Comparison of ENCODE assay signal across 1 cellular context in the genomic region with DNA sequence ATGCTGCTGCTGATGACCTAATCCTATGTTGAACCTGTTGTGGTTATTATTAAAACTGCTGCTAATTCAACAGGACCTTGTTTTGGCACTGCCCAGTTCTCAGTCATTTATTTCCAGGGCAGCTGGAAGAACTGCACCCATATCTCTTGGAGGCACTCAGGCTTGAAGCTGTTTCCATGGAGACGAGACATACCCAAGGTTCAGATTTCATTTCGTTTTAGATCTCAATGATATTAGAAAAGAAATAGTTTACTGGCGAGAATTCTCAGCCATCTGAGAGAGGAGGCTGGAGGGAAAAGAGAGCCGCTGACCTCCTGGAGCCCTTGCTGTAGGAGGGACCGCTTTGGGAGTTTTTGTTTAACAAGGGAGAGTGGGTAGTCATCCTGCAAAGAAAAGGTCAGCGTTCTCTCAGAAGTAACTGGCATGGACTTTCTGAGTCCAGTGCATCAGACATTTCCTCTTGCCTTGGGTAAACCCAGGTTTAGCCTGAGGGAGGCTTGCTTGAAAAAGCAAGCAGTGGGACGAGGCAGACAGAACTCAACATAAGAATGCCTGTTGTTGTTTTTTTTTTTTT.
TF ChIP-seq lines count a peak whose summit lies in the region.

No MANE protein-coding gene starts in this region.

TF ChIP-seq in HepG2, 621 proteins besides CTCF, POLR2A, EP300 and RAD21 (continued from another document):
- TF ChIP-seq, protein P1, sequence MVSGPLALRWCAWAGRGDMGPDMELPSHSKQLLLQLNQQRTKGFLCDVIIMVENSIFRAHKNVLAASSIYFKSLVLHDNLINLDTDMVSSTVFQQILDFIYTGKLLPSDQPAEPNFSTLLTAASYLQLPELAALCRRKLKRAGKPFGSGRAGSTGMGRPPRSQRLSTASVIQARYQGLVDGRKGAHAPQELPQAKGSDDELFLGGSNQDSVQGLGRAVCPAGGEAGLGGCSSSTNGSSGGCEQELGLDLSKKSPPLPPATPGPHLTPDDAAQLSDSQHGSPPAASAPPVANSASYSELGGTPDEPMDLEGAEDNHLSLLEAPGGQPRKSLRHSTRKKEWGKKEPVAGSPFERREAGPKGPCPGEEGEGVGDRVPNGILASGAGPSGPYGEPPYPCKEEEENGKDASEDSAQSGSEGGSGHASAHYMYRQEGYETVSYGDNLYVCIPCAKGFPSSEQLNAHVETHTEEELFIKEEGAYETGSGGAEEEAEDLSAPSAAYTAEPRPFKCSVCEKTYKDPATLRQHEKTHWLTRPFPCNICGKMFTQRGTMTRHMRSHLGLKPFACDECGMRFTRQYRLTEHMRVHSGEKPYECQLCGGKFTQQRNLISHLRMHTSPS (CRISPR knock-in tag; IDR thresholded peaks at IDR 0.05; ENCODE audit: low read depth) = no peak
- TF ChIP-seq, protein P2, sequence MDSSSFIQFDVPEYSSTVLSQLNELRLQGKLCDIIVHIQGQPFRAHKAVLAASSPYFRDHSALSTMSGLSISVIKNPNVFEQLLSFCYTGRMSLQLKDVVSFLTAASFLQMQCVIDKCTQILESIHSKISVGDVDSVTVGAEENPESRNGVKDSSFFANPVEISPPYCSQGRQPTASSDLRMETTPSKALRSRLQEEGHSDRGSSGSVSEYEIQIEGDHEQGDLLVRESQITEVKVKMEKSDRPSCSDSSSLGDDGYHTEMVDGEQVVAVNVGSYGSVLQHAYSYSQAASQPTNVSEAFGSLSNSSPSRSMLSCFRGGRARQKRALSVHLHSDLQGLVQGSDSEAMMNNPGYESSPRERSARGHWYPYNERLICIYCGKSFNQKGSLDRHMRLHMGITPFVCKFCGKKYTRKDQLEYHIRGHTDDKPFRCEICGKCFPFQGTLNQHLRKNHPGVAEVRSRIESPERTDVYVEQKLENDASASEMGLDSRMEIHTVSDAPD (CRISPR knock-in tag; IDR thresholded peaks at IDR 0.05) = no peak
- TF ChIP-seq NKX3-1 (CRISPR knock-in tag; IDR thresholded peaks at IDR 0.05) (no peak), ZFP1 (CRISPR knock-in tag; IDR thresholded peaks at IDR 0.05) (no peak), CC2D1A (CRISPR knock-in tag; IDR thresholded peaks at IDR 0.05) (0 out of 2 replicates have a peak, but pooled peaks have one; percentile 26), ZNF329 (CRISPR knock-in tag; IDR thresholded peaks at IDR 0.05; ENCODE audit: low read depth) (no peak), FOXK2 (IDR thresholded peaks at IDR 0.05) (no peak), ESRRA (CRISPR knock-in tag; IDR thresholded peaks at IDR 0.05; ENCODE audit: low read depth) (no peak), NR2F6 (IDR thresholded peaks at IDR 0.05) (0 out of 2 replicates have a peak, but pooled peaks have one; percentile 9), NR2F6 (CRISPR knock-in tag; IDR thresholded peaks at IDR 0.05) (no peak), AGO2 (optimal IDR thresholded peaks at IDR 0.05; ENCODE audit: low read depth, low read length) (no peak), ISX (CRISPR knock-in tag; conservative IDR thresholded peaks at IDR 0.05) (no peak), HES4 (CRISPR knock-in tag; IDR thresholded peaks at IDR 0.05; ENCODE audit: borderline replicate concordance) (no peak), ZNF703 (CRISPR knock-in tag; IDR thresholded peaks at IDR 0.05; ENCODE audit: borderline replicate concordance) (no peak), ZNF256 (CRISPR knock-in tag; conservative IDR thresholded peaks at IDR 0.05) (0 out of 2 replicates have a peak, but pooled peaks have one; percentile 41), ZNF879 (CRISPR knock-in tag; IDR thresholded peaks at IDR 0.05) (no peak), ZNF17 (CRISPR knock-in tag; IDR thresholded peaks at IDR 0.05) (no peak)
- TF ChIP-seq, protein P3, sequence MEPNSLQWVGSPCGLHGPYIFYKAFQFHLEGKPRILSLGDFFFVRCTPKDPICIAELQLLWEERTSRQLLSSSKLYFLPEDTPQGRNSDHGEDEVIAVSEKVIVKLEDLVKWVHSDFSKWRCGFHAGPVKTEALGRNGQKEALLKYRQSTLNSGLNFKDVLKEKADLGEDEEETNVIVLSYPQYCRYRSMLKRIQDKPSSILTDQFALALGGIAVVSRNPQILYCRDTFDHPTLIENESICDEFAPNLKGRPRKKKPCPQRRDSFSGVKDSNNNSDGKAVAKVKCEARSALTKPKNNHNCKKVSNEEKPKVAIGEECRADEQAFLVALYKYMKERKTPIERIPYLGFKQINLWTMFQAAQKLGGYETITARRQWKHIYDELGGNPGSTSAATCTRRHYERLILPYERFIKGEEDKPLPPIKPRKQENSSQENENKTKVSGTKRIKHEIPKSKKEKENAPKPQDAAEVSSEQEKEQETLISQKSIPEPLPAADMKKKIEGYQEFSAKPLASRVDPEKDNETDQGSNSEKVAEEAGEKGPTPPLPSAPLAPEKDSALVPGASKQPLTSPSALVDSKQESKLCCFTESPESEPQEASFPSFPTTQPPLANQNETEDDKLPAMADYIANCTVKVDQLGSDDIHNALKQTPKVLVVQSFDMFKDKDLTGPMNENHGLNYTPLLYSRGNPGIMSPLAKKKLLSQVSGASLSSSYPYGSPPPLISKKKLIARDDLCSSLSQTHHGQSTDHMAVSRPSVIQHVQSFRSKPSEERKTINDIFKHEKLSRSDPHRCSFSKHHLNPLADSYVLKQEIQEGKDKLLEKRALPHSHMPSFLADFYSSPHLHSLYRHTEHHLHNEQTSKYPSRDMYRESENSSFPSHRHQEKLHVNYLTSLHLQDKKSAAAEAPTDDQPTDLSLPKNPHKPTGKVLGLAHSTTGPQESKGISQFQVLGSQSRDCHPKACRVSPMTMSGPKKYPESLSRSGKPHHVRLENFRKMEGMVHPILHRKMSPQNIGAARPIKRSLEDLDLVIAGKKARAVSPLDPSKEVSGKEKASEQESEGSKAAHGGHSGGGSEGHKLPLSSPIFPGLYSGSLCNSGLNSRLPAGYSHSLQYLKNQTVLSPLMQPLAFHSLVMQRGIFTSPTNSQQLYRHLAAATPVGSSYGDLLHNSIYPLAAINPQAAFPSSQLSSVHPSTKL (CRISPR knock-in tag; IDR thresholded peaks at IDR 0.05) = no peak
- TF ChIP-seq, protein P4, sequence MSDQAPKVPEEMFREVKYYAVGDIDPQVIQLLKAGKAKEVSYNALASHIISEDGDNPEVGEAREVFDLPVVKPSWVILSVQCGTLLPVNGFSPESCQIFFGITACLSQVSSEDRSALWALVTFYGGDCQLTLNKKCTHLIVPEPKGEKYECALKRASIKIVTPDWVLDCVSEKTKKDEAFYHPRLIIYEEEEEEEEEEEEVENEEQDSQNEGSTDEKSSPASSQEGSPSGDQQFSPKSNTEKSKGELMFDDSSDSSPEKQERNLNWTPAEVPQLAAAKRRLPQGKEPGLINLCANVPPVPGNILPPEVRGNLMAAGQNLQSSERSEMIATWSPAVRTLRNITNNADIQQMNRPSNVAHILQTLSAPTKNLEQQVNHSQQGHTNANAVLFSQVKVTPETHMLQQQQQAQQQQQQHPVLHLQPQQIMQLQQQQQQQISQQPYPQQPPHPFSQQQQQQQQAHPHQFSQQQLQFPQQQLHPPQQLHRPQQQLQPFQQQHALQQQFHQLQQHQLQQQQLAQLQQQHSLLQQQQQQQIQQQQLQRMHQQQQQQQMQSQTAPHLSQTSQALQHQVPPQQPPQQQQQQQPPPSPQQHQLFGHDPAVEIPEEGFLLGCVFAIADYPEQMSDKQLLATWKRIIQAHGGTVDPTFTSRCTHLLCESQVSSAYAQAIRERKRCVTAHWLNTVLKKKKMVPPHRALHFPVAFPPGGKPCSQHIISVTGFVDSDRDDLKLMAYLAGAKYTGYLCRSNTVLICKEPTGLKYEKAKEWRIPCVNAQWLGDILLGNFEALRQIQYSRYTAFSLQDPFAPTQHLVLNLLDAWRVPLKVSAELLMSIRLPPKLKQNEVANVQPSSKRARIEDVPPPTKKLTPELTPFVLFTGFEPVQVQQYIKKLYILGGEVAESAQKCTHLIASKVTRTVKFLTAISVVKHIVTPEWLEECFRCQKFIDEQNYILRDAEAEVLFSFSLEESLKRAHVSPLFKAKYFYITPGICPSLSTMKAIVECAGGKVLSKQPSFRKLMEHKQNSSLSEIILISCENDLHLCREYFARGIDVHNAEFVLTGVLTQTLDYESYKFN (CRISPR knock-in tag; conservative IDR thresholded peaks at IDR 0.05) = no peak
